In the genomic region with DNA sequence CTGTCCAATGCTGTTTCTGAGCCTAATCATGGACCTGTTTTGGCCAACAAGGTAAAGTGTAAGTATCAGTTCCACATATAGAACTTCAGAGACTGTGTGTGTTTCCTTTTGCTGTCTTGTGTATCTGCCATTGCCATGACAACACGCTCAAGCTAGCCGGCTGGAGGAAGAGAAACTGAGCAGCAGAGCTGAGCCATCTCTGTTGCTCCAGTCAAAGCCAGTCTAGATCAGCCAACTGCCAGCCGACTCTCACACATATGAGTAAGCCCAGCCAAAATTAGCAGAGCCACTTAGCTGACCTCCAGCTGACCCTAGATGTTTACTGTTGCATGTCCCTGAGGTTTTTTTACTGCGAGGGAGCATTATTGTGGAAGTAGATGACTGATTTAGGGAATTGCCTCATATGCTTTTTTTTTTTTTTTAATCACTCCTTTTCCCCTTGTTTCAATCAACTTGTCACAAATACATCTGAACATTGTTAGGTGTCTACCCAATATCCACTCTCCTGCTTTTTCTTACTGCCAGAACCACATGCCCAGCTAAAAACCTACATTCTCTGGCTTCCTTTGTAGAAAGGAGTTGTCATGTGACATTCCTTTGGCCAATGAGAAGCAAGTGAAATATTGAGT, we compare ENCODE assay signal across 8 cellular contexts.
DNase-seq lines count a peak whose midpoint lies in the region; ATAC-seq, FAIRE-seq and TF ChIP-seq lines count a peak whose summit lies in the region.

No MANE protein-coding gene starts in this region.

- peak; percentile 95 for ATAC-seq in GM19397 (IDR thresholded peaks at IDR 0.05; ENCODE audit: unreplicated experiment)
- peak; percentile 94 for ATAC-seq in HG03280 (IDR thresholded peaks at IDR 0.05; ENCODE audit: unreplicated experiment)
- no peak for ATAC-seq in WTC11
- ATAC-seq in natural killer cell, result peak; percentile 49 to 61 (median 50)
- ATAC-seq in GM23338, result no peak

- CTCF ChIA-PET in WTC11 (lab: Charles Lee), result interaction anchor here (1.2 kb wide), 1 partner anchor 240 kb away, joined by 3 read pairs; no protein-coding TSS in a partner anchor

- no peaks in the 10 kb centered on the region for H3K79me2 ChIP-seq in GM23338 (replicated peaks; ENCODE audit: insufficient read depth)

- H2AFZ ChIP-seq in GM23338, result no peak overlapping the region

- H3K36me3 ChIP-seq in GM23338 (ENCODE audit: insufficient read depth), result no peaks in the 10 kb centered on the region

- no peak overlapping the region for H3K4me3 ChIP-seq in GM23338

- no peaks in the 10 kb centered on the region for H3F3A ChIP-seq in GM23338 (replicated peaks; ENCODE audit: low read depth)

- H3K4me1 Mint-ChIP-seq in WTC11, result peaks cover 13% of the 10 kb centered on the region
- H3K4me1 Mint-ChIP-seq in natural killer cell, result peaks cover 25 to 31% of the 10 kb centered on the region in 2 donors
- H3K4me1 Mint-ChIP-seq in GM23338, result peaks cover 6% of the 10 kb centered on the region; the same call in 2 of the 3 replicates

- no peaks in the 10 kb centered on the region for H4K20me1 ChIP-seq in GM23338 (replicated peaks; ENCODE audit: insufficient read depth)

- H3K27ac Mint-ChIP-seq in WTC11, result no peak overlapping the region
- H3K27ac Mint-ChIP-seq in natural killer cell, result peak overlapping the region in 1 of 2 donors; percentile 67
- no peak overlapping the region for H3K27ac Mint-ChIP-seq in GM23338

- DNase-seq in EH (ENCODE audit: low read depth) (peak; percentile 68), WTC11 (ENCODE audit: low spot score) (no peak), natural killer cell (no peak), HuH-7 (ENCODE audit: low spot score) (no peak), frontal cortex (ENCODE audit: low spot score in 2 of 2) (no peak), GM23338 (ENCODE audit: low spot score) (no peak)

- H3K9me2 ChIP-seq in GM23338 (ENCODE audit: insufficient read depth), result 0 out of 2 replicates have a peak, but pooled peaks cover 15% of the 10 kb centered on the region

- no peaks in the 10 kb centered on the region for H3K4me1 ChIP-seq in GM23338 (ENCODE audit: insufficient read depth)

- H3K36me3 Mint-ChIP-seq in WTC11, result peaks cover 3% of the 10 kb centered on the region; the same call in 1 of the 2 replicates
- H3K36me3 Mint-ChIP-seq in natural killer cell, result no peaks in the 10 kb centered on the region
- H3K36me3 Mint-ChIP-seq in GM23338 (ENCODE audit: low read depth), result peaks cover 4% of the 10 kb centered on the region; the same call in 1 of the 3 replicates

- H3K27me3 ChIP-seq in GM23338 (ENCODE audit: insufficient read depth), result no peaks in the 10 kb centered on the region

- no peak overlapping the region for H3K4me2 ChIP-seq in GM23338

- no peak overlapping the region for H3K4me3 Mint-ChIP-seq in WTC11
- no peak overlapping the region for H3K4me3 Mint-ChIP-seq in natural killer cell
- no peak overlapping the region for H3K4me3 Mint-ChIP-seq in GM23338

- intact Hi-C loops in natural killer cell (cut with micrococcal nuclease), result no loop called here

- H3K27me3 Mint-ChIP-seq in WTC11 (ENCODE audit: low read depth) (no peaks in the 10 kb centered on the region; the same call in none of the 2 replicates), natural killer cell (ENCODE audit: low read depth in 2 of 2) (peaks cover 0 to 2% of the 10 kb centered on the region in 2 donors), GM23338 (ENCODE audit: insufficient read depth, low read depth, poor library complexity) (peaks cover 2% of the 10 kb centered on the region)

- no peak for FAIRE-seq in frontal cortex (lab: Jason Lieb, UNC)

- no peak for TF ChIP-seq CTCF in WTC11 (IDR thresholded peaks at IDR 0.05)
- TF ChIP-seq CTCF in natural killer cell (IDR thresholded peaks at IDR 0.05), result no peak
- TF ChIP-seq CTCF in GM23338 (conservative IDR thresholded peaks at IDR 0.05; ENCODE audit: low read depth in 2 of 2), result no peak

- no peak overlapping the region for H3K27ac ChIP-seq in GM23338 (ENCODE audit: low read depth)

- POLR2A ChIA-PET in WTC11 (lab: Charles Lee), result no interaction called here

- H3K9me3 Mint-ChIP-seq in WTC11 (peaks cover 30% of the 10 kb centered on the region), natural killer cell (peaks cover 0 to 3% of the 10 kb centered on the region in 2 donors), GM23338 (peaks cover 7% of the 10 kb centered on the region)

TF ChIP-seq in WTC11, 78 proteins besides CTCF, POLR2A, EP300 and RAD21:
- TF ChIP-seq NFYB (CRISPR knock-in tag; conservative IDR thresholded peaks at IDR 0.05; ENCODE audit: low read depth), result peak; percentile 23; the same call in 1 of the 2 replicates
- no peak for TF ChIP-seq NFE2L1 (CRISPR knock-in tag; IDR thresholded peaks at IDR 0.05)
TF ChIP-seq in WTC11: peak in this region for 1.

TF ChIP-seq in GM23338, 12 proteins besides CTCF, POLR2A, EP300 and RAD21 (continues in another document):
- TF ChIP-seq ZNF114 (CRISPR knock-in tag; IDR thresholded peaks at IDR 0.05), result no peak
- no peak for TF ChIP-seq NANOG (IDR thresholded peaks at IDR 0.05; ENCODE audit: borderline replicate concordance)
- TF ChIP-seq POLR2AphosphoS5 (IDR thresholded peaks at IDR 0.05; ENCODE audit: low read depth), result no peak
- TF ChIP-seq, protein P1, sequence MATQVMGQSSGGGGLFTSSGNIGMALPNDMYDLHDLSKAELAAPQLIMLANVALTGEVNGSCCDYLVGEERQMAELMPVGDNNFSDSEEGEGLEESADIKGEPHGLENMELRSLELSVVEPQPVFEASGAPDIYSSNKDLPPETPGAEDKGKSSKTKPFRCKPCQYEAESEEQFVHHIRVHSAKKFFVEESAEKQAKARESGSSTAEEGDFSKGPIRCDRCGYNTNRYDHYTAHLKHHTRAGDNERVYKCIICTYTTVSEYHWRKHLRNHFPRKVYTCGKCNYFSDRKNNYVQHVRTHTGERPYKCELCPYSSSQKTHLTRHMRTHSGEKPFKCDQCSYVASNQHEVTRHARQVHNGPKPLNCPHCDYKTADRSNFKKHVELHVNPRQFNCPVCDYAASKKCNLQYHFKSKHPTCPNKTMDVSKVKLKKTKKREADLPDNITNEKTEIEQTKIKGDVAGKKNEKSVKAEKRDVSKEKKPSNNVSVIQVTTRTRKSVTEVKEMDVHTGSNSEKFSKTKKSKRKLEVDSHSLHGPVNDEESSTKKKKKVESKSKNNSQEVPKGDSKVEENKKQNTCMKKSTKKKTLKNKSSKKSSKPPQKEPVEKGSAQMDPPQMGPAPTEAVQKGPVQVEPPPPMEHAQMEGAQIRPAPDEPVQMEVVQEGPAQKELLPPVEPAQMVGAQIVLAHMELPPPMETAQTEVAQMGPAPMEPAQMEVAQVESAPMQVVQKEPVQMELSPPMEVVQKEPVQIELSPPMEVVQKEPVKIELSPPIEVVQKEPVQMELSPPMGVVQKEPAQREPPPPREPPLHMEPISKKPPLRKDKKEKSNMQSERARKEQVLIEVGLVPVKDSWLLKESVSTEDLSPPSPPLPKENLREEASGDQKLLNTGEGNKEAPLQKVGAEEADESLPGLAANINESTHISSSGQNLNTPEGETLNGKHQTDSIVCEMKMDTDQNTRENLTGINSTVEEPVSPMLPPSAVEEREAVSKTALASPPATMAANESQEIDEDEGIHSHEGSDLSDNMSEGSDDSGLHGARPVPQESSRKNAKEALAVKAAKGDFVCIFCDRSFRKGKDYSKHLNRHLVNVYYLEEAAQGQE (IDR thresholded peaks at IDR 0.05; ENCODE audit: unreplicated experiment), result no peak
- no peak for TF ChIP-seq JUNB (IDR thresholded peaks at IDR 0.05; ENCODE audit: unreplicated experiment)
- no peak for TF ChIP-seq EZH2 (IDR thresholded peaks at IDR 0.05; ENCODE audit: low read depth, unreplicated experiment)
- TF ChIP-seq ZNF331 (CRISPR knock-in tag; IDR thresholded peaks at IDR 0.05; ENCODE audit: low read depth), result no peak

Comparison
In these comparisons a context has a peak if more than half of its experiments do, and no peak if none do; other contexts are left out.
1. ATAC-seq: peak in GM19397 (single experiment), HG03280 (single experiment) and natural killer cell (3 of 3); none in WTC11 (single experiment) and GM23338 (single experiment).